In genomic region chr1:159089184-159089791, GRCh38 we compare ENCODE assay signal across 8 cellular contexts. TPM values are rescaled to one million over a fixed set of nuclear protein-coding genes. Genes with fewer than 3 reads are reported as not detected.
A peak's percentile ranks its signal among the peaks of the same experiment; 100 is the strongest.
DNase-seq lines count a peak whose midpoint lies in the region; ATAC-seq and TF ChIP-seq lines count a peak whose summit lies in the region.

No MANE protein-coding gene starts in this region.

- peak; percentile 26 for DNase-seq in GM10266 (ENCODE audit: extremely low spot score)
- no peak for DNase-seq in HFF-Myc (ENCODE audit: extremely low read depth, low read depth)
- no peak for DNase-seq in WERI-Rb-1
- no peak for DNase-seq in lower lobe of right lung
- no peak for DNase-seq in G401 (ENCODE audit: low spot score)
- DNase-seq in NCI-H2081 (lab: John Stamatoyannopoulos, UW) = no peak
- DNase-seq in stimulated activated CD4-positive, alpha-beta T cell treated with anti-CD3 and anti-CD28 coated beads, Interleukin-15, amount 100 ng/mL, for 24 hours = no peak

- H3K27ac ChIP-seq in WERI-Rb-1 = no peak overlapping the region
- no peak overlapping the region for H3K27ac ChIP-seq in lower lobe of right lung

- in situ Hi-C loops in G401 (cut with HindIII; ENCODE audit: low sequenced_read_pairs) = no loop called here

- H3K4me3 ChIP-seq in HFF-Myc (replicated peaks; ENCODE audit: low read depth, low read length) (no peak overlapping the region), WERI-Rb-1 (ENCODE audit: low read depth, low read length) (no peak overlapping the region), lower lobe of right lung (no peak overlapping the region)

- H3K9me3 ChIP-seq in WERI-Rb-1 (ENCODE audit: severe bottlenecking) = no peaks in the 10 kb centered on the region
- H3K9me3 ChIP-seq in lower lobe of right lung = no peaks in the 10 kb centered on the region

- H3K36me3 ChIP-seq in WERI-Rb-1 (no peaks in the 10 kb centered on the region), lower lobe of right lung (no peaks in the 10 kb centered on the region)

- intact Hi-C loops in lower lobe of right lung (cut with DNase I) = no loop called here

- TF ChIP-seq CTCF in GM10266 (IDR thresholded peaks at IDR 0.05; ENCODE audit: control insufficient read depth, insufficient read depth, low read depth, missing control alignments) (peak; percentile 65), HFF-Myc (IDR thresholded peaks at IDR 0.05; ENCODE audit: low read depth, low read length, missing control alignments) (peak; percentile 53), WERI-Rb-1 (IDR thresholded peaks at IDR 0.05; ENCODE audit: low read depth, low read length) (peak; percentile 55; the same call in 1 of the 2 replicates), lower lobe of right lung (IDR thresholded peaks at IDR 0.05) (peak; percentile 58)

- H3K27me3 ChIP-seq in WERI-Rb-1 (ENCODE audit: insufficient read depth, low read depth, severe bottlenecking) (peaks cover 64% of the 10 kb centered on the region), lower lobe of right lung (ENCODE audit: low read depth) (no peaks in the 10 kb centered on the region)

- H3K4me1 ChIP-seq in lower lobe of right lung = no peaks in the 10 kb centered on the region

- no peak for ATAC-seq in lower lobe of right lung
- ATAC-seq in HG02571 (IDR thresholded peaks at IDR 0.05; ENCODE audit: unreplicated experiment) = no peak

RNA-seq across cellular contexts. Expression of gene AIM2, which starts 12.7 kb away (rescaled TPM):
- 2.4 TPM for total RNA-seq in lower lobe of right lung
- not detected in 2 replicates for total RNA-seq in G401 (2014; rRNA removed; shearing (Covaris generic))
